1 cellular context compared by ENCODE assay signal in the genomic region with DNA sequence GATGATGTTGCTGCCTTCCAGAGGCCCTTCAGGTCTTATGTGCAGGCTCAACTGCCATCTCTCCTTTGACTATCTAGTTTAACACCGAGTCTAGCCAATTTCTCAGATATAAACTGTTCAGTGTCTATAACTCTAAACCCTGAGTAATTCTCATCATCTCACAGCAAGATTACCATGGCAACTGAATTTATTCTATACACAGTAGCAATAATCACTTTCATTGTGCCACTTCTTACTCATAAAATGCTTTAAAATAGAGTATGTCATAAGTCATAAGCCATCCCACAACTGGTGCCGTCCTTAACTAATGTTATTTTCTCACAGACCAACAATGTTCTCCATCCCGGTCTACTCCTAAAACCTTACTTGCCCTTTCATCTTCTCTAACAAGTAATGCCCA.
TF ChIP-seq lines count a peak whose summit lies in the region.

No MANE protein-coding gene starts in this region.

TF ChIP-seq in GM12878, 131 proteins besides CTCF, POLR2A, EP300 and RAD21:
- no peak for TF ChIP-seq ZZZ3 (IDR thresholded peaks at IDR 0.05; ENCODE audit: control insufficient read depth, insufficient read length, low read depth)
- no peak for TF ChIP-seq RAD51 (IDR thresholded peaks at IDR 0.05)
- TF ChIP-seq, protein P1, sequence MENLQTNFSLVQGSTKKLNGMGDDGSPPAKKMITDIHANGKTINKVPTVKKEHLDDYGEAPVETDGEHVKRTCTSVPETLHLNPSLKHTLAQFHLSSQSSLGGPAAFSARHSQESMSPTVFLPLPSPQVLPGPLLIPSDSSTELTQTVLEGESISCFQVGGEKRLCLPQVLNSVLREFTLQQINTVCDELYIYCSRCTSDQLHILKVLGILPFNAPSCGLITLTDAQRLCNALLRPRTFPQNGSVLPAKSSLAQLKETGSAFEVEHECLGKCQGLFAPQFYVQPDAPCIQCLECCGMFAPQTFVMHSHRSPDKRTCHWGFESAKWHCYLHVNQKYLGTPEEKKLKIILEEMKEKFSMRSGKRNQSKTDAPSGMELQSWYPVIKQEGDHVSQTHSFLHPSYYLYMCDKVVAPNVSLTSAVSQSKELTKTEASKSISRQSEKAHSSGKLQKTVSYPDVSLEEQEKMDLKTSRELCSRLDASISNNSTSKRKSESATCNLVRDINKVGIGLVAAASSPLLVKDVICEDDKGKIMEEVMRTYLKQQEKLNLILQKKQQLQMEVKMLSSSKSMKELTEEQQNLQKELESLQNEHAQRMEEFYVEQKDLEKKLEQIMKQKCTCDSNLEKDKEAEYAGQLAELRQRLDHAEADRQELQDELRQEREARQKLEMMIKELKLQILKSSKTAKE (IDR thresholded peaks at IDR 0.05; ENCODE audit: low read depth, poor library complexity, severe bottlenecking): no peak
- TF ChIP-seq NBN (IDR thresholded peaks at IDR 0.05): no peak
- TF ChIP-seq, protein P2, sequence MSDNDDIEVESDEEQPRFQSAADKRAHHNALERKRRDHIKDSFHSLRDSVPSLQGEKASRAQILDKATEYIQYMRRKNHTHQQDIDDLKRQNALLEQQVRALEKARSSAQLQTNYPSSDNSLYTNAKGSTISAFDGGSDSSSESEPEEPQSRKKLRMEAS (IDR thresholded peaks at IDR 0.05; ENCODE audit: low read depth, low read length): no peak
- TF ChIP-seq PML (IDR thresholded peaks at IDR 0.05; ENCODE audit: low read length): no peak
- TF ChIP-seq ASH2L (IDR thresholded peaks at IDR 0.05; ENCODE audit: borderline replicate concordance, low read depth): no peak
- no peak for TF ChIP-seq JUND (IDR thresholded peaks at IDR 0.05; ENCODE audit: low read depth, low read length)
- TF ChIP-seq NR2F1 (conservative IDR thresholded peaks at IDR 0.05): no peak
- TF ChIP-seq SMC3 (IDR thresholded peaks at IDR 0.05; ENCODE audit: borderline replicate concordance, low read length): no peak
- TF ChIP-seq, protein P3, sequence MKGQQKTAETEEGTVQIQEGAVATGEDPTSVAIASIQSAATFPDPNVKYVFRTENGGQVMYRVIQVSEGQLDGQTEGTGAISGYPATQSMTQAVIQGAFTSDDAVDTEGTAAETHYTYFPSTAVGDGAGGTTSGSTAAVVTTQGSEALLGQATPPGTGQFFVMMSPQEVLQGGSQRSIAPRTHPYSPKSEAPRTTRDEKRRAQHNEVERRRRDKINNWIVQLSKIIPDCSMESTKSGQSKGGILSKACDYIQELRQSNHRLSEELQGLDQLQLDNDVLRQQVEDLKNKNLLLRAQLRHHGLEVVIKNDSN (IDR thresholded peaks at IDR 0.05; ENCODE audit: borderline replicate concordance, extremely low read length, insufficient read depth, low read depth, low read length): no peak
- no peak for TF ChIP-seq SUPT20H (IDR thresholded peaks at IDR 0.05; ENCODE audit: borderline replicate concordance, control insufficient read depth, low read depth, low read length)
- no peak for TF ChIP-seq IRF3 (IDR thresholded peaks at IDR 0.05)
- TF ChIP-seq, protein P4, sequence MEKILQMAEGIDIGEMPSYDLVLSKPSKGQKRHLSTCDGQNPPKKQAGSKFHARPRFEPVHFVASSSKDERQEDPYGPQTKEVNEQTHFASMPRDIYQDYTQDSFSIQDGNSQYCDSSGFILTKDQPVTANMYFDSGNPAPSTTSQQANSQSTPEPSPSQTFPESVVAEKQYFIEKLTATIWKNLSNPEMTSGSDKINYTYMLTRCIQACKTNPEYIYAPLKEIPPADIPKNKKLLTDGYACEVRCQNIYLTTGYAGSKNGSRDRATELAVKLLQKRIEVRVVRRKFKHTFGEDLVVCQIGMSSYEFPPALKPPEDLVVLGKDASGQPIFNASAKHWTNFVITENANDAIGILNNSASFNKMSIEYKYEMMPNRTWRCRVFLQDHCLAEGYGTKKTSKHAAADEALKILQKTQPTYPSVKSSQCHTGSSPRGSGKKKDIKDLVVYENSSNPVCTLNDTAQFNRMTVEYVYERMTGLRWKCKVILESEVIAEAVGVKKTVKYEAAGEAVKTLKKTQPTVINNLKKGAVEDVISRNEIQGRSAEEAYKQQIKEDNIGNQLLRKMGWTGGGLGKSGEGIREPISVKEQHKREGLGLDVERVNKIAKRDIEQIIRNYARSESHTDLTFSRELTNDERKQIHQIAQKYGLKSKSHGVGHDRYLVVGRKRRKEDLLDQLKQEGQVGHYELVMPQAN (conservative IDR thresholded peaks at IDR 0.05): no peak
- TF ChIP-seq KLF5 (IDR thresholded peaks at IDR 0.05; ENCODE audit: partially characterized antibody): no peak
- no peak for TF ChIP-seq MEF2A (IDR thresholded peaks at IDR 0.05; ENCODE audit: insufficient read depth, low read depth, low read length)
- no peak for TF ChIP-seq CBX5 (IDR thresholded peaks at IDR 0.05; ENCODE audit: low read depth)
- TF ChIP-seq RELB (IDR thresholded peaks at IDR 0.05; ENCODE audit: low read depth): no peak
